27 cellular contexts compared by ENCODE assay signal in genomic region chr4:117479673-117480072, GRCh38.
DNase-seq lines count a peak whose midpoint lies in the region; ATAC-seq and TF ChIP-seq lines count a peak whose summit lies in the region.
"Had no signal": no experiment of that assay in that cellular context is flagged by ENCODE, and none has a peak within 500 bp of the region (broad histone marks: within the 10 kb centered on the region; RNA-seq: fewer than 3 reads in every experiment).

No MANE protein-coding gene starts in this region.

- no peaks in the 10 kb centered on the region for H3K36me3 Mint-ChIP-seq in activated CD4-positive, alpha-beta memory T cell treated with anti-CD3 and anti-CD28 coated beads for 36 hours
- H3K36me3 Mint-ChIP-seq in activated CD4-positive, alpha-beta memory T cell treated with anti-CD3 and anti-CD28 coated beads, Interleukin-2, amount 10 ng/mL, durations not matched to agents 7 days and 5 days (ENCODE audit: low read depth): no peaks in the 10 kb centered on the region
- H3K36me3 Mint-ChIP-seq in activated T-cell treated with anti-CD3 and anti-CD28 coated beads, Interleukin-2, amount 50 U/mL, for 4 hours (ENCODE audit: insufficient read depth): no peaks in the 10 kb centered on the region
- H3K36me3 Mint-ChIP-seq in activated T-helper 1 cell treated with anti-CD3 and anti-CD28 coated beads, Interleukin-12 subunit alpha, Interleukin-12 subunit beta, Interleukin-2, Interleukin-4 antibody, amounts not matched to agents 30 ng/mL and 10 ng/mL and 1 ng/mL, durations not matched to agents 14 hours and 24 hours and 36 hours (ENCODE audit: low read depth): no peaks in the 10 kb centered on the region
- H3K36me3 Mint-ChIP-seq: T-cell had no signal

- 0 out of 2 replicates have a peak overlapping the region, but pooled peaks have one; percentile 13 for H2AFZ ChIP-seq in DND-41 (ENCODE audit: low read depth, low read length)
- H2AFZ ChIP-seq: PC-9 had no signal

- peaks cover 8% of the 10 kb centered on the region for H3K4me1 ChIP-seq in DND-41 (ENCODE audit: insufficient read depth, low read length)
- peaks cover 33% of the 10 kb centered on the region for H3K4me1 ChIP-seq in foreskin keratinocyte
- H3K4me1 ChIP-seq: A549, esophagus squamous epithelium, lower lobe of right lung, upper lobe of left lung had no signal

- no peak overlapping the region for H3K27ac Mint-ChIP-seq in activated CD4-positive, alpha-beta memory T cell treated with anti-CD3 and anti-CD28 coated beads for 36 hours
- no peak overlapping the region for H3K27ac Mint-ChIP-seq in activated CD4-positive, alpha-beta memory T cell treated with anti-CD3 and anti-CD28 coated beads, Interleukin-2, amount 10 ng/mL, durations not matched to agents 7 days and 5 days
- no peak overlapping the region for H3K27ac Mint-ChIP-seq in activated T-helper 1 cell treated with anti-CD3 and anti-CD28 coated beads, Interleukin-12 subunit alpha, Interleukin-12 subunit beta, Interleukin-2, Interleukin-4 antibody, amounts not matched to agents 30 ng/mL and 10 ng/mL and 1 ng/mL, durations not matched to agents 14 hours and 24 hours and 36 hours
- H3K27ac Mint-ChIP-seq: B cell; effector memory CD8-positive, alpha-beta T cell; T-cell had no signal

- H3K27ac ChIP-seq in DND-41 (ENCODE audit: low read length) (no peak overlapping the region), foreskin keratinocyte (peak overlapping the region; percentile 97)
- H3K27ac ChIP-seq: A549, brain microvascular endothelial cell, esophagus squamous epithelium, HL-60, lower lobe of right lung, neutrophil, PC-9, upper lobe of left lung had no signal

- H3K9ac ChIP-seq in DND-41 (ENCODE audit: low read depth, low read length): no peak overlapping the region

- no peak overlapping the region for H3K4me2 ChIP-seq in DND-41 (ENCODE audit: insufficient read depth, low read length)
- H3K4me2 ChIP-seq: A549, PC-9 had no signal

- POLR2A ChIA-PET in activated CD4-positive, alpha-beta memory T cell treated with anti-CD3 and anti-CD28 coated beads for 36 hours (lab: Charles Lee): no interaction called here
- POLR2A ChIA-PET in activated CD4-positive, alpha-beta memory T cell treated with anti-CD3 and anti-CD28 coated beads, Interleukin-2, amount 10 ng/mL, durations not matched to agents 7 days and 5 days (lab: Charles Lee): no interaction called here

- TF ChIP-seq CTCF in DND-41 (IDR thresholded peaks at IDR 0.05; ENCODE audit: borderline replicate concordance, extremely low read depth, low read length, poor library complexity, severe bottlenecking) (no peak), foreskin keratinocyte (conservative IDR thresholded peaks at IDR 0.05) (no peak), GM20000 (IDR thresholded peaks at IDR 0.05; ENCODE audit: extremely low read depth, missing control alignments) (no peak)

- no peak overlapping the region for H3K4me3 Mint-ChIP-seq in activated CD4-positive, alpha-beta memory T cell treated with anti-CD3 and anti-CD28 coated beads for 36 hours
- no peak overlapping the region for H3K4me3 Mint-ChIP-seq in activated CD4-positive, alpha-beta memory T cell treated with anti-CD3 and anti-CD28 coated beads, Interleukin-2, amount 10 ng/mL, durations not matched to agents 7 days and 5 days
- no peak overlapping the region for H3K4me3 Mint-ChIP-seq in activated T-cell treated with anti-CD3 and anti-CD28 coated beads, Interleukin-2, amount 50 U/mL, for 4 hours
- no peak overlapping the region for H3K4me3 Mint-ChIP-seq in activated T-helper 1 cell treated with anti-CD3 and anti-CD28 coated beads, Interleukin-12 subunit alpha, Interleukin-12 subunit beta, Interleukin-2, Interleukin-4 antibody, amounts not matched to agents 30 ng/mL and 10 ng/mL and 1 ng/mL, durations not matched to agents 14 hours and 24 hours and 36 hours
- H3K4me3 Mint-ChIP-seq: B cell; effector memory CD8-positive, alpha-beta T cell; T-cell had no signal

- no peaks in the 10 kb centered on the region for H3K27me3 Mint-ChIP-seq in activated CD4-positive, alpha-beta memory T cell treated with anti-CD3 and anti-CD28 coated beads for 36 hours
- H3K27me3 Mint-ChIP-seq in activated CD4-positive, alpha-beta memory T cell treated with anti-CD3 and anti-CD28 coated beads, Interleukin-2, amount 10 ng/mL, durations not matched to agents 7 days and 5 days: no peaks in the 10 kb centered on the region
- no peaks in the 10 kb centered on the region for H3K27me3 Mint-ChIP-seq in activated T-cell treated with anti-CD3 and anti-CD28 coated beads, Interleukin-2, amount 50 U/mL, for 4 hours (ENCODE audit: low read depth)
- H3K27me3 Mint-ChIP-seq in activated T-helper 1 cell treated with anti-CD3 and anti-CD28 coated beads, Interleukin-12 subunit alpha, Interleukin-12 subunit beta, Interleukin-2, Interleukin-4 antibody, amounts not matched to agents 30 ng/mL and 10 ng/mL and 1 ng/mL, durations not matched to agents 14 hours and 24 hours and 36 hours (ENCODE audit: insufficient read depth): no peaks in the 10 kb centered on the region
- H3K27me3 Mint-ChIP-seq: B cell; effector memory CD8-positive, alpha-beta T cell; T-cell had no signal

- H3K4me1 Mint-ChIP-seq in activated CD4-positive, alpha-beta memory T cell treated with anti-CD3 and anti-CD28 coated beads for 36 hours (ENCODE audit: low read depth): no peaks in the 10 kb centered on the region
- no peaks in the 10 kb centered on the region for H3K4me1 Mint-ChIP-seq in activated CD4-positive, alpha-beta memory T cell treated with anti-CD3 and anti-CD28 coated beads, Interleukin-2, amount 10 ng/mL, durations not matched to agents 7 days and 5 days
- H3K4me1 Mint-ChIP-seq in activated T-cell treated with anti-CD3 and anti-CD28 coated beads, Interleukin-2, amount 50 U/mL, for 4 hours (ENCODE audit: low read depth): no peaks in the 10 kb centered on the region
- H3K4me1 Mint-ChIP-seq in activated T-helper 1 cell treated with anti-CD3 and anti-CD28 coated beads, Interleukin-12 subunit alpha, Interleukin-12 subunit beta, Interleukin-2, Interleukin-4 antibody, amounts not matched to agents 30 ng/mL and 10 ng/mL and 1 ng/mL, durations not matched to agents 14 hours and 24 hours and 36 hours (ENCODE audit: low read depth): no peaks in the 10 kb centered on the region
- H3K4me1 Mint-ChIP-seq: B cell, T-cell had no signal

- H3K36me3 ChIP-seq in DND-41 (ENCODE audit: insufficient read depth, low read length): no peaks in the 10 kb centered on the region
- H3K36me3 ChIP-seq: brain microvascular endothelial cell, esophagus squamous epithelium, lower lobe of right lung, neutrophil, upper lobe of left lung had no signal

- H3K79me2 ChIP-seq in DND-41 (ENCODE audit: insufficient read depth, low read length): no peaks in the 10 kb centered on the region

- CTCF ChIA-PET in activated CD4-positive, alpha-beta memory T cell treated with anti-CD3 and anti-CD28 coated beads for 36 hours (lab: Charles Lee): no interaction called here
- CTCF ChIA-PET in activated CD4-positive, alpha-beta memory T cell treated with anti-CD3 and anti-CD28 coated beads, Interleukin-2, amount 10 ng/mL, durations not matched to agents 7 days and 5 days (lab: Charles Lee): no interaction called here

- DNase-seq in activated CD4-positive, alpha-beta memory T cell treated with anti-CD3 and anti-CD28 coated beads for 36 hours: peak; percentile 27
- no peak for DNase-seq in activated CD4-positive, alpha-beta memory T cell treated with anti-CD3 and anti-CD28 coated beads, Interleukin-2, amount 10 ng/mL, durations not matched to agents 7 days and 5 days
- DNase-seq in DND-41 (no peak), foreskin keratinocyte (peak; percentile 75 to 90), GM20000 (ENCODE audit: low spot score) (no peak), CD1c-positive myeloid dendritic cell (ENCODE audit: extremely low spot score) (no peak)
- no peak for DNase-seq in activated T-cell treated with anti-CD3 and anti-CD28 coated beads, Interleukin-2, amount 50 U/mL, for 4 hours
- no peak for DNase-seq in activated T-helper 1 cell treated with anti-CD3 and anti-CD28 coated beads, Interleukin-12 subunit alpha, Interleukin-12 subunit beta, Interleukin-2, Interleukin-4 antibody, amounts not matched to agents 30 ng/mL and 10 ng/mL and 1 ng/mL, durations not matched to agents 14 hours and 24 hours and 36 hours (ENCODE audit: low spot score)
- DNase-seq: activated CD8-positive, alpha-beta memory T cell treated with anti-CD3 and anti-CD28 coated beads, Interleukin-2, amount 50 U/mL, for 48 hours; brain microvascular endothelial cell; COR-L47; DMS79 treated with DMSO at 0.1 percent for 48 hours; effector memory CD8-positive, alpha-beta T cell; esophagus squamous epithelium; GOT3; lower lobe of right lung; NCI-H1436; NCI-H510A; PC-9; SIG-M5; small intestine; T-cell; upper lobe of left lung had no signal

- H3K27me3 ChIP-seq in DND-41 (ENCODE audit: insufficient read depth, low read length, poor library complexity) (no peaks in the 10 kb centered on the region), foreskin keratinocyte (no peaks in the 10 kb centered on the region)
- H3K27me3 ChIP-seq: brain microvascular endothelial cell, esophagus squamous epithelium, neutrophil, upper lobe of left lung had no signal

- ATAC-seq in DND-41 (ENCODE audit: insufficient read depth, low read depth) (no peak), foreskin keratinocyte (peak; percentile 86)
- peak; percentile 43 to 61 for ATAC-seq in activated T-cell treated with anti-CD3 and anti-CD28 coated beads, Interleukin-2, amount 50 U/mL, for 4 hours
- ATAC-seq: A549; effector memory CD8-positive, alpha-beta T cell; lower lobe of right lung; T-cell had no signal

- no peaks in the 10 kb centered on the region for H3K9me3 Mint-ChIP-seq in activated CD4-positive, alpha-beta memory T cell treated with anti-CD3 and anti-CD28 coated beads for 36 hours
- H3K9me3 Mint-ChIP-seq in activated CD4-positive, alpha-beta memory T cell treated with anti-CD3 and anti-CD28 coated beads, Interleukin-2, amount 10 ng/mL, durations not matched to agents 7 days and 5 days: no peaks in the 10 kb centered on the region
- no peaks in the 10 kb centered on the region for H3K9me3 Mint-ChIP-seq in activated T-cell treated with anti-CD3 and anti-CD28 coated beads, Interleukin-2, amount 50 U/mL, for 4 hours
- H3K9me3 Mint-ChIP-seq in activated T-helper 1 cell treated with anti-CD3 and anti-CD28 coated beads, Interleukin-12 subunit alpha, Interleukin-12 subunit beta, Interleukin-2, Interleukin-4 antibody, amounts not matched to agents 30 ng/mL and 10 ng/mL and 1 ng/mL, durations not matched to agents 14 hours and 24 hours and 36 hours: no peaks in the 10 kb centered on the region

- intact Hi-C loops in activated CD4-positive, alpha-beta memory T cell treated with anti-CD3 and anti-CD28 coated beads for 36 hours (cut with micrococcal nuclease): no loop called here
- intact Hi-C loops in activated T-helper 1 cell treated with anti-CD3 and anti-CD28 coated beads, Interleukin-12 subunit alpha, Interleukin-12 subunit beta, Interleukin-2, Interleukin-4 antibody, amounts not matched to agents 30 ng/mL and 10 ng/mL and 1 ng/mL, durations not matched to agents 14 hours and 24 hours and 36 hours (cut with micrococcal nuclease): no loop called here

- H3K9me3 ChIP-seq in DND-41 (ENCODE audit: insufficient read depth, low read length, severe bottlenecking): no peaks in the 10 kb centered on the region
- H3K9me3 ChIP-seq: A549, esophagus squamous epithelium, lower lobe of right lung, neutrophil, upper lobe of left lung had no signal

- no peak overlapping the region for H3K4me3 ChIP-seq in DND-41 (ENCODE audit: low read depth in 1 of 2, low read length in 2 of 2)
- H3K4me3 ChIP-seq: A549, esophagus squamous epithelium, lower lobe of right lung, PC-9, upper lobe of left lung had no signal

- no peaks in the 10 kb centered on the region for H4K20me1 ChIP-seq in DND-41 (ENCODE audit: insufficient read depth, low read length)

Comparison
In these comparisons a context has a peak if more than half of its experiments do, and no peak if none do; other contexts are left out.
1. DNase-seq: peak in activated CD4-positive, alpha-beta memory T cell treated with anti-CD3 and anti-CD28 coated beads for 36 hours (single experiment) and foreskin keratinocyte (2 of 2); none in activated CD4-positive, alpha-beta memory T cell treated with anti-CD3 and anti-CD28 coated beads, Interleukin-2, amount 10 ng/mL, durations not matched to agents 7 days and 5 days (single experiment), DND-41 (single experiment), activated T-cell treated with anti-CD3 and anti-CD28 coated beads, Interleukin-2, amount 50 U/mL, for 4 hours (single experiment), GM20000 (single experiment), CD1c-positive myeloid dendritic cell (single experiment) and activated T-helper 1 cell treated with anti-CD3 and anti-CD28 coated beads, Interleukin-12 subunit alpha, Interleukin-12 subunit beta, Interleukin-2, Interleukin-4 antibody, amounts not matched to agents 30 ng/mL and 10 ng/mL and 1 ng/mL, durations not matched to agents 14 hours and 24 hours and 36 hours (single experiment).